Comparison of ENCODE assay signal across 7 cellular contexts in the genomic region with DNA sequence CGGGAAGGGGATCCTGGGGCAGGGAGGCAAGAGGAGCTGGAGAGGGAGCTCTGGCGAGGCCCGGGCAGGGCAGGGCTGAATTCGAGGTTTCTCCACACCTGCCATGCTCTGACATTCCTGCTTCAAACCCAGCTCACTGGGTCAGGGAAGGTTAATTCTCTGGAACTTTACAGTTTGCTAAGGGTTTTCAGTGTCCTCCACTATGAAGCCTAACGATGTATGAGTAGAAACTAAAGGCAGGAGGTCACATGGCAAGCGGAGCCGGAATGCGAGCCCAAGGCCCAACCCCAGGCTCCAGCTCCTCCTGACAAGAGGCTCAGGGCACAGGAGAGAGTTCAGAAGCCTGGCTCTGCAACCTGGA. TPM values are rescaled to one million over a fixed set of nuclear protein-coding genes. Genes with fewer than 3 reads are reported as not detected.
DNase-seq lines count a peak whose midpoint lies in the region; ATAC-seq and TF ChIP-seq lines count a peak whose summit lies in the region.

No MANE protein-coding gene starts in this region.

- H3K9me3 ChIP-seq in WERI-Rb-1 (ENCODE audit: severe bottlenecking), result no peaks in the 10 kb centered on the region
- no peaks in the 10 kb centered on the region for H3K9me3 ChIP-seq in stomach

- DNase-seq in H7 (peak; percentile 67), WERI-Rb-1 (no peak), stomach (no peak), NCI-H146 treated with DMSO at 0.1 percent for 48 hours (lab: John Stamatoyannopoulos, UW; ENCODE audit: unreplicated experiment) (no peak), SK-N-DZ (ENCODE audit: low spot score) (no peak)

- TF ChIP-seq CTCF in WERI-Rb-1 (IDR thresholded peaks at IDR 0.05; ENCODE audit: low read depth, low read length) (no peak), stomach (IDR thresholded peaks at IDR 0.05) (peak in 1 of 7 experiments; percentile 24)

- H3K4me1 ChIP-seq in stomach, result peaks cover 37 to 52% (median 43%) of the 10 kb centered on the region in 4 donors

- H3K36me3 ChIP-seq in H7 (replicated peaks; ENCODE audit: control insufficient read depth, insufficient read depth, low read length), result peaks cover 10% of the 10 kb centered on the region
- peaks cover 19% of the 10 kb centered on the region for H3K36me3 ChIP-seq in WERI-Rb-1
- H3K36me3 ChIP-seq in stomach, result peaks cover 0 to 28% (median 23%) of the 10 kb centered on the region in 4 donors

- WGBS in stomach, 5 donors, result 39 to 57% (median 53%) methylated on average over 6 to 8 of the region's 8 CpGs

- TF ChIP-seq POLR2A in stomach (IDR thresholded peaks at IDR 0.05), result no peak

- no peak overlapping the region; the same call in 1 of the 2 replicates for H3K4me3 ChIP-seq in H7 (ENCODE audit: insufficient read depth, low read depth, low read length)
- H3K4me3 ChIP-seq in WERI-Rb-1 (ENCODE audit: low read depth, low read length), result peak overlapping the region; percentile 14
- H3K4me3 ChIP-seq in stomach, result peak overlapping the region; percentile 34 to 52 (median 44)

- ATAC-seq in GM18502 (IDR thresholded peaks at IDR 0.05; ENCODE audit: poor library complexity, unreplicated experiment), result no peak

- H3K27me3 ChIP-seq in H7 (ENCODE audit: control insufficient read depth, insufficient read depth, low read length) (peaks cover 41% of the 10 kb centered on the region), WERI-Rb-1 (ENCODE audit: insufficient read depth, low read depth, severe bottlenecking) (no peaks in the 10 kb centered on the region), layer of hippocampus (ENCODE audit: control insufficient read depth, insufficient read depth, low read length) (peaks cover 4% of the 10 kb centered on the region), stomach (peaks cover 0 to 37% (median 13%) of the 10 kb centered on the region in 3 donors)

- H3K27ac ChIP-seq in WERI-Rb-1 (peak overlapping the region; percentile 79), layer of hippocampus (ENCODE audit: low read depth, low read length) (peak overlapping the region; percentile 3), stomach (peak overlapping the region in 4 of 5 donors; percentile 58 to 78 (median 74))

- TF ChIP-seq EP300 in stomach (IDR thresholded peaks at IDR 0.05), result no peak

- intact Hi-C loops in stomach (cut with DNase I; ENCODE audit: low total_unique reads), result loop anchor here (5.0 to 10.0 kb wide), 2 partner anchors 100 to 247 kb away; no protein-coding TSS in a partner anchor

RNA-seq across cellular contexts. Expression of gene DCAKD, which starts 29.2 kb away (rescaled TPM):
- 70.7 and 71.5 TPM in 2 replicates for total RNA-seq in H7 (2014; rRNA removed; shearing (Covaris generic))
- total RNA-seq in stomach, result 10 to 100 TPM in 3 of 5 donors, 1 to 10 TPM in 2; 2.3 to 22.9 (median 14.9) TPM
- polyA plus RNA-seq in stomach, result 10 to 100 TPM in 2 of 3 donors, 1 to 10 TPM in 1; 9.5 to 17.2 (median 11.5) TPM
- polyA plus RNA-seq in SK-N-DZ (2014; cell fraction: cytosol; rRNA removed), result 92.0 and 101 TPM in 2 replicates
- 33.9 and 41.3 TPM in 2 replicates for polyA plus RNA-seq in SK-N-DZ (2014; cell fraction: nucleus; rRNA removed)

RNA-seq across cellular contexts. Expression of gene NMT1, which starts 38.8 kb away (rescaled TPM):
- total RNA-seq in H7 (2014; rRNA removed; shearing (Covaris generic)), result 111 and 115 TPM in 2 replicates
- 100 to 1,000 TPM in 2 of 5 donors, 10 to 100 TPM in 3; 30.1 to 229 (median 74.0) TPM for total RNA-seq in stomach
- 100 to 1,000 TPM in 1 of 3 donors, 10 to 100 TPM in 2; 23.3 to 230 (median 49.7) TPM for polyA plus RNA-seq in stomach
- 85.8 and 99.3 TPM in 2 replicates for polyA plus RNA-seq in SK-N-DZ (2014; cell fraction: cytosol; rRNA removed)
- polyA plus RNA-seq in SK-N-DZ (2014; cell fraction: nucleus; rRNA removed), result 81.4 and 99.2 TPM in 2 replicates

RNA-seq across cellular contexts. Expression of gene C1QL1, which starts 54.2 kb away (rescaled TPM):
- 12.7 and 17.3 TPM in 2 replicates for total RNA-seq in H7 (2014; rRNA removed; shearing (Covaris generic))
- total RNA-seq in stomach, result 10 to 100 TPM in 2 of 5 donors, 1 to 10 TPM in 2, not detected in 1; 2.2 to 16.3 (median 8.1) TPM
- polyA plus RNA-seq in stomach, result 1 to 10 TPM; 2.9 to 8.6 (median 5.2) TPM
- 51.6 and 83.8 TPM in 2 replicates for polyA plus RNA-seq in SK-N-DZ (2014; cell fraction: cytosol; rRNA removed)
- 59.9 and 62.5 TPM in 2 replicates for polyA plus RNA-seq in SK-N-DZ (2014; cell fraction: nucleus; rRNA removed)

Comparison
In these comparisons a context has a peak if more than half of its experiments do, and no peak if none do; other contexts are left out.
1. H3K27ac ChIP-seq: peak in every context shown above with its lines; median percentile 79 in WERI-Rb-1; 74 in stomach; 3 in layer of hippocampus.